ENCODE assay signal across 12 cellular contexts in genomic region chr19:1257475-1258160, GRCh38. TPM values are rescaled to one million over a fixed set of nuclear protein-coding genes. Genes with fewer than 3 reads are reported as not detected.
DNase-seq lines count a peak whose midpoint lies in the region; ATAC-seq and TF ChIP-seq lines count a peak whose summit lies in the region.
"Had no signal": no experiment of that assay in that cellular context is flagged by ENCODE, and none has a peak within 500 bp of the region (broad histone marks: within the 10 kb centered on the region; RNA-seq: fewer than 3 reads in every experiment).

No MANE protein-coding gene starts in this region.

- DNase-seq in CD4-positive, alpha-beta memory T cell: no peak
- DNase-seq in OCI-LY7 (ENCODE audit: low spot score) (no peak), sigmoid colon (no peak), C1 segment of cervical spinal cord (lab: John Stamatoyannopoulos, UW) (no peak), putamen (ENCODE audit: low spot score) (no peak), SKM-1 (lab: John Stamatoyannopoulos, UW; ENCODE audit: unreplicated experiment) (no peak)
- DNase-seq: cortex of kidney; stimulated activated CD8-positive, alpha-beta memory T cell treated with anti-CD3 and anti-CD28 coated beads, Interleukin-4, amount 100 ng/mL, for 48 hours; T1000 had no signal

- no peaks in the 10 kb centered on the region for H3K9me3 ChIP-seq in CD4-positive, alpha-beta memory T cell (ENCODE audit: control insufficient read depth in 1 of 2, low read length in 2 of 2)
- no peaks in the 10 kb centered on the region for H3K9me3 ChIP-seq in OCI-LY7 (ENCODE audit: low read length)
- no peaks in the 10 kb centered on the region for H3K9me3 ChIP-seq in esophagus (ENCODE audit: control insufficient read depth in 2 of 2, insufficient read depth in 1 of 2, low read depth in 1 of 2, low read length in 1 of 2)
- H3K9me3 ChIP-seq in sigmoid colon: no peaks in the 10 kb centered on the region

- H3K4me3 Mint-ChIP-seq in CD4-positive, alpha-beta memory T cell: peak overlapping the region in 7 of 8 donors; percentile 21 to 93 (median 88)

- no peak for ATAC-seq in HG03439 (IDR thresholded peaks at IDR 0.05; ENCODE audit: unreplicated experiment)

- WGBS in esophagus, 2 donors: 52 to 64% methylated on average over 23 of the region's 23 CpGs
- 67 to 68% methylated on average over 23 of the region's 23 CpGs for WGBS in sigmoid colon, 2 donors

- peaks cover 29 to 65% (median 49%) of the 10 kb centered on the region in 4 donors for H3K4me1 Mint-ChIP-seq in CD4-positive, alpha-beta memory T cell

- peaks cover 88% of the 10 kb centered on the region for H3K4me1 ChIP-seq in CD4-positive, alpha-beta memory T cell (ENCODE audit: insufficient read depth, low read length)
- H3K4me1 ChIP-seq in OCI-LY7 (ENCODE audit: insufficient read depth, low read length, poor library complexity, severe bottlenecking) (peaks cover 54% of the 10 kb centered on the region), esophagus (ENCODE audit: control insufficient read depth in 2 of 2, insufficient read depth in 2 of 2, low read length in 1 of 2) (peaks cover 16 to 48% of the 10 kb centered on the region in 2 donors), sigmoid colon (peaks cover 2 to 93% (median 84%) of the 10 kb centered on the region in 4 donors)

- H2AFZ ChIP-seq in OCI-LY7 (ENCODE audit: low read length): no peak overlapping the region

- TF ChIP-seq CTCF in OCI-LY7 (conservative IDR thresholded peaks at IDR 0.05; ENCODE audit: low read length) (no peak), sigmoid colon (IDR thresholded peaks at IDR 0.05) (no peak)

- H3K36me3 Mint-ChIP-seq in CD4-positive, alpha-beta memory T cell: peaks cover 17 to 32% of the 10 kb centered on the region in 2 donors

- no peaks in the 10 kb centered on the region for H3K27me3 ChIP-seq in CD4-positive, alpha-beta memory T cell (ENCODE audit: insufficient read depth, low read length)
- no peaks in the 10 kb centered on the region for H3K27me3 ChIP-seq in esophagus (ENCODE audit: control insufficient read depth in 1 of 2, insufficient read depth in 2 of 2, low read length in 2 of 2)
- H3K27me3 ChIP-seq in sigmoid colon: no peaks in the 10 kb centered on the region

- peak overlapping the region; percentile 77 to 99 (median 98) for H3K27ac Mint-ChIP-seq in CD4-positive, alpha-beta memory T cell

- 0 out of 2 replicates have a peak, but pooled peaks cover 7% of the 10 kb centered on the region for H4K20me1 ChIP-seq in OCI-LY7 (ENCODE audit: insufficient read depth, low read length)

- intact Hi-C loops in CD4-positive, alpha-beta memory T cell (cut with micrococcal nuclease): no loop called here
- intact Hi-C loops in OCI-LY7 (cut with micrococcal nuclease; ENCODE audit: unreplicated experiment): no loop called here
- intact Hi-C loops in sigmoid colon (cut with DNase I): no loop called here

- CTCF ChIA-PET in CD4-positive, alpha-beta memory T cell (lab: Charles Lee; ENCODE audit: partially characterized antibody): interaction anchor here (2.5 to 3.2 kb wide), 2 partner anchors 9 to 13 kb away, joined by 8 to 11 read pairs; no protein-coding TSS in a partner anchor
- CTCF ChIA-PET in OCI-LY7 (lab: Charles Lee; ENCODE audit: unreplicated experiment): no interaction called here

- H3K27ac ChIP-seq in CD4-positive, alpha-beta memory T cell (ENCODE audit: low read depth, low read length): peak overlapping the region; percentile 87
- peak overlapping the region; percentile 87 for H3K27ac ChIP-seq in OCI-LY7 (ENCODE audit: low read depth, low read length, poor library complexity, severe bottlenecking)
- H3K27ac ChIP-seq in esophagus (ENCODE audit: low read depth in 2 of 2, low read length in 1 of 2): peak overlapping the region; percentile 72 to 94
- peak overlapping the region; percentile 96 to 100 (median 100) for H3K27ac ChIP-seq in sigmoid colon

- H3K4me3 ChIP-seq in CD4-positive, alpha-beta memory T cell (ENCODE audit: low read length in 2 of 2): no peak overlapping the region
- H3K4me3 ChIP-seq in OCI-LY7 (ENCODE audit: low read depth, low read length, poor library complexity, severe bottlenecking): peak overlapping the region; percentile 78
- no peak overlapping the region for H3K4me3 ChIP-seq in esophagus (ENCODE audit: low read depth in 1 of 2, low read length in 2 of 2)
- no peak overlapping the region for H3K4me3 ChIP-seq in sigmoid colon

- H3K4me2 ChIP-seq in OCI-LY7 (ENCODE audit: low read length): peak overlapping the region; percentile 90

- peaks cover 0 to 3% of the 10 kb centered on the region in 2 donors for H3K27me3 Mint-ChIP-seq in CD4-positive, alpha-beta memory T cell

- TF ChIP-seq POLR2A in sigmoid colon (IDR thresholded peaks at IDR 0.05): no peak

- no peaks in the 10 kb centered on the region for H3K9me2 ChIP-seq in OCI-LY7 (ENCODE audit: insufficient read depth, low read length)

- H3K36me3 ChIP-seq in CD4-positive, alpha-beta memory T cell (ENCODE audit: insufficient read depth, low read length): peaks cover 29% of the 10 kb centered on the region
- H3K36me3 ChIP-seq in OCI-LY7 (ENCODE audit: insufficient read depth, low read length) (peaks cover 54% of the 10 kb centered on the region), esophagus (ENCODE audit: control insufficient read depth in 2 of 2, insufficient read depth in 2 of 2, low read length in 1 of 2) (peaks cover 16 to 34% of the 10 kb centered on the region in 2 donors), sigmoid colon (peaks cover 20 to 47% (median 24%) of the 10 kb centered on the region in 4 donors)

- H3K79me2 ChIP-seq in OCI-LY7 (ENCODE audit: insufficient read depth, low read depth, low read length): peaks cover 31% of the 10 kb centered on the region; the same call in 1 of the 2 replicates

- TF ChIP-seq EP300 in sigmoid colon (IDR thresholded peaks at IDR 0.05): no peak

- peaks cover 0 to 5% (median 0%) of the 10 kb centered on the region in 8 donors for H3K9me3 Mint-ChIP-seq in CD4-positive, alpha-beta memory T cell

- no TSS peak for BruUV-seq in OCI-LY7 (replicated peaks; lab: Mats Ljungman, UMichigan)

- POLR2A ChIA-PET in CD4-positive, alpha-beta memory T cell (lab: Charles Lee; ENCODE audit: partially characterized antibody): interaction anchor here (7.0 to 10.8 kb wide), 2 partner anchors 9 to 16 kb away, joined by 74 to 397 read pairs; partner anchors contain the start of genes CIRBP and FAM174C
- POLR2A ChIA-PET in OCI-LY7 (lab: Charles Lee): no interaction called here

RNA-seq across cellular contexts. Expression of gene MIDN, which starts 9.2 kb away (rescaled TPM):
- 10 to 100 TPM; 30.3 to 34.0 TPM for total RNA-seq in CD4-positive, alpha-beta memory T cell
- 1 to 10 TPM in 1 of 2 donors, under 1 TPM in 1; 0.75 to 6.1 TPM for polyA plus RNA-seq in CD4-positive, alpha-beta memory T cell
- 11.7 and 20.3 TPM in 2 replicates for total RNA-seq in OCI-LY7 (2014; rRNA removed; shearing (Covaris generic))
- total RNA-seq in OCI-LY7 (2022) (70.9 and 75.8 TPM in 2 replicates), sigmoid colon (10 to 100 TPM; 14.6 to 70.3 (median 15.4) TPM)
- polyA plus RNA-seq in esophagus (10 to 100 TPM; 36.4 to 38.7 TPM), sigmoid colon (10 to 100 TPM; 42.1 to 87.0 (median 57.7) TPM)

RNA-seq across cellular contexts. Expression of gene CIRBP, which starts 11.5 kb away (rescaled TPM):
- 100 to 1,000 TPM; 574 to 638 TPM for total RNA-seq in CD4-positive, alpha-beta memory T cell
- polyA plus RNA-seq in CD4-positive, alpha-beta memory T cell: 100 to 1,000 TPM; 160 to 257 TPM
- total RNA-seq in OCI-LY7 (2014; rRNA removed; shearing (Covaris generic)): 278 and 287 TPM in 2 replicates
- 309 and 321 TPM in 2 replicates for total RNA-seq in OCI-LY7 (2022)
- polyA plus RNA-seq in esophagus: 100 to 1,000 TPM; 231 to 265 TPM
- 1,000 to 10,000 TPM in 1 of 4 donors, 100 to 1,000 TPM in 3; 602 to 1,004 (median 791) TPM for total RNA-seq in sigmoid colon
- 100 to 1,000 TPM; 129 to 455 (median 265) TPM for polyA plus RNA-seq in sigmoid colon

RNA-seq across cellular contexts. Expression of gene ATP5F1D, which starts 16.1 kb away (rescaled TPM):
- 100 to 1,000 TPM; 105 to 108 TPM for total RNA-seq in CD4-positive, alpha-beta memory T cell
- polyA plus RNA-seq in CD4-positive, alpha-beta memory T cell: 100 to 1,000 TPM; 133 to 243 TPM
- total RNA-seq in OCI-LY7 (2014; rRNA removed; shearing (Covaris generic)): 51.8 and 82.1 TPM in 2 replicates
- total RNA-seq in OCI-LY7 (2022): 207 and 266 TPM in 2 replicates
- 100 to 1,000 TPM; 234 to 289 TPM for polyA plus RNA-seq in esophagus
- total RNA-seq in sigmoid colon: 100 to 1,000 TPM in 3 of 4 donors, 10 to 100 TPM in 1; 74.7 to 112 (median 104) TPM
- 100 to 1,000 TPM; 294 to 390 (median 352) TPM for polyA plus RNA-seq in sigmoid colon

RNA-seq across cellular contexts. Expression of gene FAM174C, which starts 17.7 kb away (rescaled TPM):
- 10 to 100 TPM; 50.5 to 54.2 TPM for total RNA-seq in CD4-positive, alpha-beta memory T cell
- polyA plus RNA-seq in CD4-positive, alpha-beta memory T cell: 100 to 1,000 TPM in 1 of 2 donors, 10 to 100 TPM in 1; 57.2 to 114 TPM
- 52.6 and 53.2 TPM in 2 replicates for total RNA-seq in OCI-LY7 (2014; rRNA removed; shearing (Covaris generic))
- total RNA-seq in OCI-LY7 (2022): 79.8 and 81.5 TPM in 2 replicates
- polyA plus RNA-seq in esophagus: 10 to 100 TPM; 45.8 to 46.7 TPM
- 10 to 100 TPM; 24.7 to 49.3 (median 29.8) TPM for total RNA-seq in sigmoid colon
- polyA plus RNA-seq in sigmoid colon: 10 to 100 TPM; 37.0 to 87.8 (median 60.1) TPM

RNA-seq across cellular contexts. Expression of gene CBARP, which starts 19.8 kb away (rescaled TPM):
- total RNA-seq in CD4-positive, alpha-beta memory T cell: not detected
- not detected for polyA plus RNA-seq in CD4-positive, alpha-beta memory T cell
- total RNA-seq in OCI-LY7 (2014; rRNA removed; shearing (Covaris generic)): 0.09 and 0.33 TPM in 2 replicates
- total RNA-seq in OCI-LY7 (2022): 0.13 and 0.18 TPM in 2 replicates
- 1 to 10 TPM in 1 of 2 donors, under 1 TPM in 1; 0.95 to 1.3 TPM for polyA plus RNA-seq in esophagus
- under 1 TPM in 3 of 4 donors, not detected in 1; 0.36 to 0.82 (median 0.81) TPM for total RNA-seq in sigmoid colon
- polyA plus RNA-seq in sigmoid colon: under 1 TPM in 1 of 3 donors, not detected in 2; 0.36 TPM
- total RNA-seq: mononuclear cell had no signal
